ENCODE assay signal across 1 cellular context in genomic region chr10:48574817-48575380, GRCh38.
TF ChIP-seq lines count a peak whose summit lies in the region.

No MANE protein-coding gene starts in this region.

TF ChIP-seq in H1, 55 proteins besides CTCF, POLR2A, EP300 and RAD21 (continued from another document):
- TF ChIP-seq EZH2 (IDR thresholded peaks at IDR 0.05; ENCODE audit: low read depth, low read length, severe bottlenecking) (no peak), SP2 (IDR thresholded peaks at IDR 0.05; ENCODE audit: low read length) (no peak), KDM1A (IDR thresholded peaks at IDR 0.05; ENCODE audit: borderline replicate concordance, low read length) (no peak)
